Comparison of ENCODE assay signal across 11 cellular contexts in the genomic region with DNA sequence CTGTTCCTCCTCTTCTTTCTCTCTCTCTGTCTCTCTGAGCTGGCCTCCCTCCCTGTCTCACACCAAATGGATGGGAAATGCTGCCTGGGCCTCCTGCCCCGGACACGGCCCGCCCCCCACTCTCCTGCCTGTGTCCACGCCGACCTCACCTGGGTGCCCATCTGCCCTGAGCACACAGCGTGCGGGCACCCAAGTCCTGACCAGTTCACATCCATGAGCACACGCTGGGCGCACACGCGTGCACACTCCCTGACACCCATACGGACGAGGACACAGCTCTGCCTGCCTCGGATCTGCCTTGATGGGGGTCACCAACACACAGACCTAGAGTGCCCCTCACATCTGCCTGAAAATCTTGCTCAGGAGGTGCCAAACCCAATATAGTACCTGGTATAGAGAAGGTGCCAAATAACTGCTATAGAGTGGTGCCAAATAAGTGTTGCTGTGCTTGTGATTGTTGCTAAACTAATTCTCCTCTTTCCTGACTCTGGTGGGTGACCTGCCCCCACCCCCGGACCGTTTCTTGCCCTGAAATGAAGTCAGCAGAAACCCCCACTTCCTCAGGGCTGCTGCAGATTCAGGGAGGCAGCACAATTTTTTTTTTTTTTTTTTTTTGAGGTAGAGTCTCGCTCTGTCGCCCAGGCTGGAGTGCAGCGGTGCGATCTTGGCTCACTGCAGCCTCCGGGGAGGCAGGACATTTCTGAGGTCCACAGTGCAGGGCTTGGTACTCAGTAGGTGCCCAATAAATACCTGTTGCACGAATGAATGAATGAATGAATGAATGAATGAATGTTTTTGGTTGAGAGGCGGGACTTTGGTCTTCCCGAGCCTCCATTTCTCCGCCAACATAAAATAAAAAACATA. TPM values are rescaled to one million over a fixed set of nuclear protein-coding genes. Genes with fewer than 3 reads are reported as not detected.
A peak's percentile ranks its signal among the peaks of the same experiment; 100 is the strongest.
DNase-seq lines count a peak whose midpoint lies in the region; ATAC-seq and TF ChIP-seq lines count a peak whose summit lies in the region.
"Had no signal": no experiment of that assay in that cellular context is flagged by ENCODE, and none has a peak within 500 bp of the region (broad histone marks: within the 10 kb centered on the region; RNA-seq: fewer than 3 reads in every experiment).

No MANE protein-coding gene starts in this region.

- DNase-seq in H7 (peak; percentile 56), chondrocyte (ENCODE audit: low spot score) (no peak), mesothelial cell of epicardium (ENCODE audit: low spot score in 2 of 2, unreplicated experiment in 2 of 2) (no peak), testis (no peak), anterior cingulate cortex (lab: John Stamatoyannopoulos, UW) (no peak), NCI-H2196 treated with DMSO at 0.1 percent for 48 hours (lab: John Stamatoyannopoulos, UW; ENCODE audit: unreplicated experiment) (no peak)
- DNase-seq: activated CD4-positive, alpha-beta T cell treated with anti-CD3 and anti-CD28 coated beads, Interleukin-2, amount 50 U/mL, for 48 hours; GDM1; SIG-M5 had no signal

- H3K27ac Mint-ChIP-seq in chondrocyte (ENCODE audit: unreplicated experiment) (no peak overlapping the region), mesothelial cell of epicardium (peak overlapping the region; percentile 71)

- H3K36me3 ChIP-seq in H7 (replicated peaks; ENCODE audit: control insufficient read depth, insufficient read depth, low read length) = no peaks in the 10 kb centered on the region
- no peaks in the 10 kb centered on the region for H3K36me3 ChIP-seq in testis (ENCODE audit: low read depth, missing control alignments)
- H3K36me3 ChIP-seq: cardiac muscle cell had no signal

- no peak overlapping the region for H3K4me3 ChIP-seq in H7 (ENCODE audit: insufficient read depth, low read depth, low read length)
- H3K4me3 ChIP-seq in testis = no peak overlapping the region
- H3K4me3 ChIP-seq: cardiac muscle cell had no signal

- peak overlapping the region; percentile 97 to 99 for H3K27ac ChIP-seq in testis
- H3K27ac ChIP-seq: cardiac muscle cell had no signal

- no peak for TF ChIP-seq POLR2A in testis (IDR thresholded peaks at IDR 0.05)

- intact Hi-C loops in testis (cut with DNase I; ENCODE audit: low total_unique reads) = no loop called here

- H3K27me3 Mint-ChIP-seq in chondrocyte (ENCODE audit: low read depth) (no peaks in the 10 kb centered on the region), mesothelial cell of epicardium (ENCODE audit: low read depth) (peaks cover 81% of the 10 kb centered on the region)

- peaks cover 64% of the 10 kb centered on the region for H3K4me1 Mint-ChIP-seq in chondrocyte (ENCODE audit: low read depth)
- peaks cover 30% of the 10 kb centered on the region for H3K4me1 Mint-ChIP-seq in mesothelial cell of epicardium

- H3K36me3 Mint-ChIP-seq in chondrocyte (ENCODE audit: low read depth) = peaks cover 4% of the 10 kb centered on the region
- H3K36me3 Mint-ChIP-seq in mesothelial cell of epicardium = no peaks in the 10 kb centered on the region

- H3K9me3 ChIP-seq in testis = no peaks in the 10 kb centered on the region

- WGBS in testis, 2 donors = 61 to 75% methylated on average over 25 of the region's 25 CpGs

- H3K27me3 ChIP-seq in H7 (ENCODE audit: control insufficient read depth, insufficient read depth, low read length) = peaks cover 68% of the 10 kb centered on the region
- H3K27me3 ChIP-seq in testis = no peaks in the 10 kb centered on the region

- H3K4me3 Mint-ChIP-seq in chondrocyte (ENCODE audit: unreplicated experiment) (peak overlapping the region; percentile 6), mesothelial cell of epicardium (peak overlapping the region; percentile 57)

- peaks cover 49% of the 10 kb centered on the region for H3K4me1 ChIP-seq in testis

- TF ChIP-seq CTCF in chondrocyte (IDR thresholded peaks at IDR 0.05) (no peak), mesothelial cell of epicardium (IDR thresholded peaks at IDR 0.05; ENCODE audit: unreplicated experiment) (no peak), testis (IDR thresholded peaks at IDR 0.05) (no peak)

- ATAC-seq in HG02798 (IDR thresholded peaks at IDR 0.05; ENCODE audit: poor library complexity, unreplicated experiment) = no peak

- H3K9me3 Mint-ChIP-seq in chondrocyte (ENCODE audit: low read depth) (no peaks in the 10 kb centered on the region), mesothelial cell of epicardium (no peaks in the 10 kb centered on the region)

RNA-seq across cellular contexts. Expression of a gene that starts 4.6 kb away (rescaled TPM):
- 1.7 and 2.2 TPM in 2 replicates for total RNA-seq in H7 (2014; rRNA removed; shearing (Covaris generic))
- total RNA-seq in chondrocyte (81.5 to 85.5 TPM (median 83.4 TPM) in 3 replicates), mesothelial cell of epicardium (28.6 to 32.9 TPM (median 32.2 TPM) in 3 replicates), testis (100 to 1,000 TPM; 113 to 127 TPM)
- 56.5 TPM for polyA plus RNA-seq in testis (ENCODE audit: insufficient read depth, low read depth, low replicate concordance)
